29 cellular contexts compared by ENCODE assay signal in genomic region chr1:218743861-218744505, GRCh38.
DNase-seq lines count a peak whose midpoint lies in the region; TF ChIP-seq lines count a peak whose summit lies in the region.
"Had no signal": no experiment of that assay in that cellular context is flagged by ENCODE, and none has a peak within 500 bp of the region (broad histone marks: within the 10 kb centered on the region; RNA-seq: fewer than 3 reads in every experiment).

No MANE protein-coding gene starts in this region.

- H3K4me2 ChIP-seq in PC-9 = no peak overlapping the region

- H3K27ac ChIP-seq in PC-9 (no peak overlapping the region), epithelial cell of prostate (no peak overlapping the region)
- H3K27ac ChIP-seq: ascending aorta, esophagus squamous epithelium, gastrocnemius medialis, neutrophil, prostate gland, sigmoid colon, SJCRH30 had no signal

- no peak for TF ChIP-seq CTCF in PC-9 (conservative IDR thresholded peaks at IDR 0.05)

- no peaks in the 10 kb centered on the region; the same call in none of the 2 replicates for H3K9me3 ChIP-seq in PC-9 (ENCODE audit: insufficient read depth, low read depth)
- H3K9me3 ChIP-seq: ascending aorta, esophagus squamous epithelium, gastrocnemius medialis, neutrophil, prostate gland, sigmoid colon had no signal

- H3K36me3 ChIP-seq in PC-9 (ENCODE audit: low read depth) = no peaks in the 10 kb centered on the region
- H3K36me3 ChIP-seq: ascending aorta, esophagus squamous epithelium, gastrocnemius medialis, neutrophil, prostate gland, sigmoid colon, SJCRH30 had no signal

- no peaks in the 10 kb centered on the region for H3K27me3 ChIP-seq in PC-9 (ENCODE audit: insufficient read depth, low read depth)
- H3K27me3 ChIP-seq: ascending aorta, esophagus squamous epithelium, gastrocnemius medialis, neutrophil, sigmoid colon, SJCRH30 had no signal

- peak overlapping the region; percentile 54; the same call in 1 of the 2 replicates for H2AFZ ChIP-seq in PC-9

- H3K4me3 ChIP-seq in PC-9 = no peak overlapping the region
- H3K4me3 ChIP-seq: ascending aorta, esophagus squamous epithelium, gastrocnemius medialis, prostate gland, sigmoid colon, SJCRH30 had no signal

- H3K9me2 ChIP-seq in PC-9 (ENCODE audit: insufficient read depth) = peaks cover 6% of the 10 kb centered on the region; the same call in 1 of the 2 replicates

- no peaks in the 10 kb centered on the region for H3F3A ChIP-seq in PC-9 (ENCODE audit: insufficient read depth, low read depth)

- intact Hi-C loops in PC-9 (cut with micrococcal nuclease; ENCODE audit: unreplicated experiment) = loop anchor here (2.0 kb wide), 1 partner anchor 21 kb away; no protein-coding TSS in a partner anchor

- H3K4me1 ChIP-seq in PC-9 (replicated peaks; ENCODE audit: insufficient read depth) = no peaks in the 10 kb centered on the region
- H3K4me1 ChIP-seq: ascending aorta, esophagus squamous epithelium, gastrocnemius medialis, prostate gland, SJCRH30 had no signal

- DNase-seq in H4 (ENCODE audit: low spot score) (peak; percentile 16), M059J (ENCODE audit: low read depth) (peak; percentile 57), PC-9 (no peak), epithelial cell of prostate (ENCODE audit: low read depth, low spot score) (peak; percentile 6), NCI-H1092 (lab: John Stamatoyannopoulos, UW) (no peak), HUDEP-2 (lab: John Stamatoyannopoulos, UW; ENCODE audit: unreplicated experiment in 76 of 76) (no peak), DMS79 treated with DMSO at 0.1 percent for 48 hours (lab: John Stamatoyannopoulos, UW) (no peak)
- DNase-seq in activated CD4-positive, alpha-beta T cell treated with anti-CD3 and anti-CD28 coated beads, Interleukin-2, amount 50 U/mL, for 4 hours = no peak
- DNase-seq: activated CD4-positive, CD25-positive, alpha-beta regulatory T cell treated with anti-CD3 and anti-CD28 coated beads, Interleukin-2, amount 50 U/mL, for 72 hours; activated CD8-positive, alpha-beta T cell treated with anti-CD3 and anti-CD28 coated beads, Interleukin-2, amount 10 ng/mL, durations not matched to agents 7 days and 5 days; activated naive CD8-positive, alpha-beta T cell treated with anti-CD3 and anti-CD28 coated beads for 36 hours; central memory CD4-positive, alpha-beta T cell; endodermal cell; esophagus squamous epithelium; gastrocnemius medialis; hippocampal formation; immature natural killer cell; left ventricle myocardium superior; NCI-H1436; NCI-H446 treated with DMSO at 0.1 percent for 48 hours; NK-92 treated with Interleukin-12 subunit alpha and Interleukin-12 subunit beta, amount 100 ng/mL, for 24 hours; sigmoid colon; SJCRH30; stimulated activated CD4-positive, alpha-beta T cell treated with anti-CD3 and anti-CD28 coated beads, Interleukin-4, amount 100 ng/mL, for 24 hours; substantia nigra; T-cell had no signal

- CTCF ChIA-PET in PC-9 (lab: Charles Lee) = no interaction called here

- POLR2A ChIA-PET in PC-9 (lab: Charles Lee; ENCODE audit: unreplicated experiment) = no interaction called here

- H4K20me1 ChIP-seq in PC-9 (ENCODE audit: insufficient read depth) = no peaks in the 10 kb centered on the region

- no TSS peak for BruUV-seq in PC-9 (replicated peaks; lab: Mats Ljungman, UMichigan)

- no peaks in the 10 kb centered on the region for H3K79me2 ChIP-seq in PC-9 (ENCODE audit: low read depth)

Comparison
In these comparisons a context has a peak if more than half of its experiments do, and no peak if none do; other contexts are left out.
1. DNase-seq: peak in H4 (single experiment), M059J (single experiment) and epithelial cell of prostate (single experiment); none in PC-9 (0 of 2), NCI-H1092 (single experiment), HUDEP-2 (0 of 76), activated CD4-positive, alpha-beta T cell treated with anti-CD3 and anti-CD28 coated beads, Interleukin-2, amount 50 U/mL, for 4 hours (0 of 2) and DMS79 treated with DMSO at 0.1 percent for 48 hours (single experiment).